ENCODE assay signal across 1 cellular context in genomic region chr6:152651986-152652385, GRCh38.
TF ChIP-seq lines count a peak whose summit lies in the region.

No MANE protein-coding gene starts in this region.

TF ChIP-seq in GM23338, 12 proteins besides CTCF, POLR2A, EP300 and RAD21 (continued from another document):
- TF ChIP-seq ZNF462 (CRISPR knock-in tag; IDR thresholded peaks at IDR 0.05) (no peak), NANOG (IDR thresholded peaks at IDR 0.05; ENCODE audit: borderline replicate concordance) (no peak), ZNF114 (CRISPR knock-in tag; IDR thresholded peaks at IDR 0.05) (no peak), POLR2AphosphoS5 (IDR thresholded peaks at IDR 0.05; ENCODE audit: low read depth) (no peak), STAT1 (IDR thresholded peaks at IDR 0.05; ENCODE audit: unreplicated experiment) (no peak), CREB1 (CRISPR knock-in tag; IDR thresholded peaks at IDR 0.05; ENCODE audit: low read depth) (no peak), EZH2phosphoT487 (IDR thresholded peaks at IDR 0.05; ENCODE audit: unreplicated experiment) (no peak)
